Comparison of ENCODE assay signal across 10 cellular contexts in the genomic region with DNA sequence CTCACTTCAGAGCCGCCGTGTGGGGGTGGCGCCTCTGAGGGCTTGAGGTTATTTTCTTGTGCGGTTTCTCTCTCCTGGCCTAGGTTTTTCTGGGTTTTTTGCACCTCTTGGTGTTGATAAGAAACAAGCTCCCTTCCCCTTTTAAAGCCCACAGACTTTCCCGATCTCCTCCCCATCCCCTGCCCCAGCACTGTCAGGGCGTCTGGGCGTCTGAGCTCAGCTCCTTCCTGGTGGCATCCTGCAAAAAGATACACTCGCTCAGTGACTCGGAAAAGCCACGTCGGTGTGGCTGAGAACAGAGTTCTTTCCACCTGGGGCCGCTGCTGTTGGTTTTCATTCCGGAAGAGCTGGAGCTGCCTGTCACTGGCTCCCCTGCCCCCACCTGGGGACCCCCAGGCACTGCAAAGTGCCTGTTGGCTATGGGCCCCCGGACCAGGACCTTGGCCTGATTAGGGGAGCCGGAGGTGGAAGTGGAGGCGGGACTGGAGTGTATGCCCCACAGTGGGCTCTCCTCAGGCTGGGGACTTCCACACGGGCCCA. TPM values are rescaled to one million over a fixed set of nuclear protein-coding genes. Genes with fewer than 3 reads are reported as not detected.
DNase-seq lines count a peak whose midpoint lies in the region; ATAC-seq and TF ChIP-seq lines count a peak whose summit lies in the region.
"Had no signal": no experiment of that assay in that cellular context is flagged by ENCODE, and none has a peak within 500 bp of the region (broad histone marks: within the 10 kb centered on the region; RNA-seq: fewer than 3 reads in every experiment).

No MANE protein-coding gene starts in this region.

- ATAC-seq in CD4-positive, alpha-beta T cell (ENCODE audit: poor library complexity) = peak; percentile 57
- ATAC-seq in HG03175 (IDR thresholded peaks at IDR 0.05; ENCODE audit: unreplicated experiment) (no peak), HG03432 (IDR thresholded peaks at IDR 0.05; ENCODE audit: unreplicated experiment) (no peak)

- DNase-seq in CD4-positive, alpha-beta T cell = no peak
- peak; percentile 61 for DNase-seq in MV-4-11 (lab: John Stamatoyannopoulos, UW)
- DNase-seq in caudate nucleus (lab: John Stamatoyannopoulos, UW) = peak in 1 of 61 donors; percentile 10
- DNase-seq in neural crest cell (ENCODE audit: low read depth, low spot score) = no peak
- DNase-seq in NCI-H526 treated with DMSO at 0.1 percent for 48 hours (lab: John Stamatoyannopoulos, UW) = no peak
- DNase-seq in NOMO-1 treated with dmso at 0.1 percent for 144 hours (lab: John Stamatoyannopoulos, UW; ENCODE audit: unreplicated experiment) = no peak
- DNase-seq: naive B cell, NCI-H510A treated with DMSO at 0.1 percent for 48 hours had no signal

- H3K27me3 ChIP-seq in CD4-positive, alpha-beta T cell (ENCODE audit: control insufficient read depth, insufficient read depth, low read length) = no peaks in the 10 kb centered on the region

- TF ChIP-seq CTCF in CD4-positive, alpha-beta T cell (IDR thresholded peaks at IDR 0.05) = no peak
- no peak for TF ChIP-seq CTCF in neural crest cell (conservative IDR thresholded peaks at IDR 0.05)

- no peaks in the 10 kb centered on the region for H3K9me3 ChIP-seq in CD4-positive, alpha-beta T cell (ENCODE audit: control insufficient read depth, low read length)

- H3K27ac Mint-ChIP-seq in CD4-positive, alpha-beta T cell = no peak overlapping the region
- peak overlapping the region; percentile 58 for H3K27ac Mint-ChIP-seq in neural crest cell (ENCODE audit: unreplicated experiment)

- CTCF ChIA-PET in CD4-positive, alpha-beta T cell (lab: Charles Lee) = interaction anchor here (1.2 kb wide), 1 partner anchor 52 kb away, joined by 3 read pairs; no protein-coding TSS in a partner anchor

- H3K9me3 Mint-ChIP-seq in CD4-positive, alpha-beta T cell = no peaks in the 10 kb centered on the region
- H3K9me3 Mint-ChIP-seq in neural crest cell = no peaks in the 10 kb centered on the region
- H3K9me3 Mint-ChIP-seq: naive B cell had no signal

- no peaks in the 10 kb centered on the region for H3K27me3 Mint-ChIP-seq in CD4-positive, alpha-beta T cell
- no peaks in the 10 kb centered on the region for H3K27me3 Mint-ChIP-seq in neural crest cell (ENCODE audit: low read depth)

- no peaks in the 10 kb centered on the region for H3K36me3 Mint-ChIP-seq in CD4-positive, alpha-beta T cell (ENCODE audit: low read depth)
- no peaks in the 10 kb centered on the region for H3K36me3 Mint-ChIP-seq in neural crest cell (ENCODE audit: low read depth)
- H3K36me3 Mint-ChIP-seq: naive B cell had no signal

- peaks cover 8% of the 10 kb centered on the region for H3K4me1 Mint-ChIP-seq in CD4-positive, alpha-beta T cell (ENCODE audit: low read depth)
- H3K4me1 Mint-ChIP-seq in neural crest cell = peaks cover 27% of the 10 kb centered on the region

- H3K4me3 Mint-ChIP-seq in CD4-positive, alpha-beta T cell = peak overlapping the region; percentile 49
- no peak overlapping the region for H3K4me3 Mint-ChIP-seq in neural crest cell

- intact Hi-C loops in CD4-positive, alpha-beta T cell (cut with DNase I, micrococcal nuclease) = loop anchor here in 1 of 2 experiments (5.0 kb wide), 1 partner anchor 38 kb away; no protein-coding TSS in a partner anchor

- POLR2A ChIA-PET in CD4-positive, alpha-beta T cell (lab: Charles Lee) = interaction anchor here (1.1 kb wide), 1 partner anchor 12 kb away, joined by 3 read pairs; no protein-coding TSS in a partner anchor

- H3K27ac ChIP-seq in CD4-positive, alpha-beta T cell (ENCODE audit: low read depth, low read length) = no peak overlapping the region
- peak overlapping the region; percentile 11 for H3K27ac ChIP-seq in caudate nucleus (ENCODE audit: low read depth, low read length)

RNA-seq across cellular contexts. Expression of gene BAIAP2, which starts 14.5 kb away (rescaled TPM):
- 1 to 10 TPM; 4.2 to 4.9 TPM for total RNA-seq in CD4-positive, alpha-beta T cell
- 47.5 and 53.6 TPM in 2 replicates for total RNA-seq in neural crest cell

RNA-seq across cellular contexts. Expression of gene CHMP6, which starts 57.8 kb away (rescaled TPM):
- total RNA-seq in CD4-positive, alpha-beta T cell = 10 to 100 TPM; 11.5 to 13.3 TPM
- total RNA-seq in neural crest cell = 32.7 and 33.2 TPM in 2 replicates
